ENCODE assay signal across 13 cellular contexts in genomic region chr16:4695473-4696171, GRCh38. TPM values are rescaled to one million over a fixed set of nuclear protein-coding genes. Genes with fewer than 3 reads are reported as not detected.
A peak's percentile ranks its signal among the peaks of the same experiment; 100 is the strongest.
DNase-seq lines count a peak whose midpoint lies in the region; ATAC-seq and TF ChIP-seq lines count a peak whose summit lies in the region.
"Had no signal": no experiment of that assay in that cellular context is flagged by ENCODE, and none has a peak within 500 bp of the region (broad histone marks: within the 10 kb centered on the region; RNA-seq: fewer than 3 reads in every experiment).

No MANE protein-coding gene starts in this region.

- H4K20me1 ChIP-seq in H9 (ENCODE audit: control insufficient read depth, insufficient read depth, insufficient read length) = no peaks in the 10 kb centered on the region

- H2AK5ac ChIP-seq in H9 (ENCODE audit: insufficient read length, low read length) = no peak overlapping the region

- no peaks in the 10 kb centered on the region for H3K9me3 Mint-ChIP-seq in CD4-positive, CD25-positive, alpha-beta regulatory T cell
- H3K9me3 Mint-ChIP-seq in H9 (no peaks in the 10 kb centered on the region), natural killer cell (no peaks in the 10 kb centered on the region)
- no peaks in the 10 kb centered on the region for H3K9me3 Mint-ChIP-seq in activated naive CD8-positive, alpha-beta T cell treated with anti-CD3 and anti-CD28 coated beads, Interleukin-2, amount 50 U/mL, for 24 hours

- no peak overlapping the region for H3K4ac ChIP-seq in H9 (ENCODE audit: low read depth, low read length)

- no peak for TF ChIP-seq CTCF in H9 (conservative IDR thresholded peaks at IDR 0.05)
- TF ChIP-seq CTCF in natural killer cell (IDR thresholded peaks at IDR 0.05) = no peak

- WGBS in H9 (ENCODE audit: extremely low coverage, insufficient read length, low lambda C conversion rate) = no CpG with 5 or more reads among the region's 12 CpGs

- H3T11ph ChIP-seq in H9 (ENCODE audit: low read length) = no peak overlapping the region

- H3K4me3 Mint-ChIP-seq in CD4-positive, CD25-positive, alpha-beta regulatory T cell = peak overlapping the region; percentile 65 to 87 (median 80)
- H3K4me3 Mint-ChIP-seq in H9 = peak overlapping the region; percentile 77 to 86; a peak in 3 of 5 replicates
- H3K4me3 Mint-ChIP-seq in activated naive CD8-positive, alpha-beta T cell treated with anti-CD3 and anti-CD28 coated beads, Interleukin-2, amount 50 U/mL, for 24 hours = peak overlapping the region; percentile 78
- H3K4me3 Mint-ChIP-seq in natural killer cell = peak overlapping the region; percentile 64

- no peaks in the 10 kb centered on the region for H3K27me3 Mint-ChIP-seq in CD4-positive, CD25-positive, alpha-beta regulatory T cell
- H3K27me3 Mint-ChIP-seq in H9 (ENCODE audit: low read depth) = peaks cover 2% of the 10 kb centered on the region; the same call in 1 of the 2 replicates
- H3K27me3 Mint-ChIP-seq in activated naive CD8-positive, alpha-beta T cell treated with anti-CD3 and anti-CD28 coated beads, Interleukin-2, amount 50 U/mL, for 24 hours = no peaks in the 10 kb centered on the region
- H3K27me3 Mint-ChIP-seq in natural killer cell (ENCODE audit: low read depth in 2 of 2) = no peaks in the 10 kb centered on the region

- no peak for DNase-seq in CD4-positive, CD25-positive, alpha-beta regulatory T cell
- DNase-seq in H9 (no peak), natural killer cell (no peak), NCI-H446 treated with DMSO at 0.1 percent for 48 hours (lab: John Stamatoyannopoulos, UW) (no peak), NCI-H446 (lab: John Stamatoyannopoulos, UW) (no peak)
- DNase-seq in activated naive CD8-positive, alpha-beta T cell treated with anti-CD3 and anti-CD28 coated beads, Interleukin-2, amount 50 U/mL, for 24 hours = no peak
- DNase-seq: activated CD4-positive, alpha-beta T cell treated with anti-CD3 and anti-CD28 coated beads, Interleukin-2, amount 50 U/mL, for 1 hour; EL; NCI-H187 treated with DMSO at 0.1 percent for 48 hours; stimulated activated naive CD4-positive, alpha-beta T cell had no signal

- peak overlapping the region; percentile 23 to 86 (median 32) for H3K27ac Mint-ChIP-seq in CD4-positive, CD25-positive, alpha-beta regulatory T cell
- H3K27ac Mint-ChIP-seq in H9 (peak overlapping the region; percentile 61 to 77 (median 75); a peak in 2 of 7 replicates), natural killer cell (peak overlapping the region; percentile 80 to 85)
- no peak overlapping the region for H3K27ac Mint-ChIP-seq in activated naive CD8-positive, alpha-beta T cell treated with anti-CD3 and anti-CD28 coated beads, Interleukin-2, amount 50 U/mL, for 24 hours

- H3K4me3 ChIP-seq in CD4-positive, CD25-positive, alpha-beta regulatory T cell (ENCODE audit: low read depth, low read length) = no peak overlapping the region

- H4K5ac ChIP-seq in H9 (ENCODE audit: insufficient read length, low read depth, low read length) = no peak overlapping the region

- H2BK20ac ChIP-seq in H9 (ENCODE audit: low read depth, low read length, poor library complexity, severe bottlenecking) = no peak overlapping the region

- no peaks in the 10 kb centered on the region for H3K79me1 ChIP-seq in H9 (ENCODE audit: insufficient read depth, low read depth, low read length, poor library complexity, severe bottlenecking)

- H3K14ac ChIP-seq in H9 (ENCODE audit: insufficient read depth, low read length) = no peak overlapping the region

- H3K4me2 ChIP-seq in H9 (ENCODE audit: insufficient read depth, insufficient read length, low read length) = no peak overlapping the region

- H2BK15ac ChIP-seq in H9 (ENCODE audit: low read depth, low read length) = no peak overlapping the region

- peaks cover 36% of the 10 kb centered on the region for H3K36me3 ChIP-seq in CD4-positive, CD25-positive, alpha-beta regulatory T cell (ENCODE audit: control insufficient read depth, insufficient read depth, low read length)

- no peak overlapping the region for H2BK12ac ChIP-seq in H9 (ENCODE audit: insufficient read length, low read depth, low read length)

- no peaks in the 10 kb centered on the region for H3K79me2 ChIP-seq in H9 (ENCODE audit: insufficient read depth, low read length)

- H2AFZ ChIP-seq in H9 (ENCODE audit: low read length) = no peak overlapping the region

- H3K27ac ChIP-seq in CD4-positive, CD25-positive, alpha-beta regulatory T cell (ENCODE audit: insufficient read depth, low read length, poor library complexity, severe bottlenecking) = no peak overlapping the region
- H3K27ac ChIP-seq in H9 (ENCODE audit: insufficient read length, low read depth, low read length) = no peak overlapping the region

- H3K23ac ChIP-seq in H9 (ENCODE audit: insufficient read length, low read depth, low read length) = no peak overlapping the region

- no peak for ATAC-seq in CD4-positive, CD25-positive, alpha-beta regulatory T cell (ENCODE audit: low read depth in 2 of 2)
- no peak for ATAC-seq in activated naive CD8-positive, alpha-beta T cell treated with anti-CD3 and anti-CD28 coated beads, Interleukin-2, amount 50 U/mL, for 24 hours
- no peak for ATAC-seq in natural killer cell
- no peak for ATAC-seq in GM18867 (IDR thresholded peaks at IDR 0.05; ENCODE audit: unreplicated experiment)
- no peak for ATAC-seq in HG03442 (IDR thresholded peaks at IDR 0.05; ENCODE audit: unreplicated experiment)

- H2BK5ac ChIP-seq in H9 (ENCODE audit: insufficient read length, low read length) = no peak overlapping the region

- no peak overlapping the region for H4K91ac ChIP-seq in H9 (ENCODE audit: insufficient read length, low read depth, low read length)

- no peak overlapping the region for H2BK120ac ChIP-seq in H9 (ENCODE audit: low read depth, low read length, poor library complexity, severe bottlenecking)

- intact Hi-C loops in natural killer cell (cut with micrococcal nuclease) = no loop called here

- no peak overlapping the region for H4K8ac ChIP-seq in H9 (replicated peaks; ENCODE audit: insufficient read length, low read depth, low read length)

- no peak overlapping the region for H3K9ac ChIP-seq in H9 (ENCODE audit: extremely low read depth, insufficient read length, low read length)

- no peak overlapping the region for H3K56ac ChIP-seq in H9 (ENCODE audit: insufficient read length, low read depth, low read length)

- H3K36me3 Mint-ChIP-seq in CD4-positive, CD25-positive, alpha-beta regulatory T cell = peaks cover 5% of the 10 kb centered on the region
- H3K36me3 Mint-ChIP-seq in H9 (ENCODE audit: insufficient read depth in 1 of 3, low read depth in 3 of 3) (peaks cover 14 to 45% (median 40%) of the 10 kb centered on the region in 3 experiments; a peak in 6 of 7 replicates), natural killer cell (no peaks in the 10 kb centered on the region)
- peaks cover 7% of the 10 kb centered on the region for H3K36me3 Mint-ChIP-seq in activated naive CD8-positive, alpha-beta T cell treated with anti-CD3 and anti-CD28 coated beads, Interleukin-2, amount 50 U/mL, for 24 hours (ENCODE audit: low read depth)

- peaks cover 3% of the 10 kb centered on the region for H3K23me2 ChIP-seq in H9 (ENCODE audit: insufficient read length, low read depth, low read length, poor library complexity, severe bottlenecking)

- peaks cover 17% of the 10 kb centered on the region for H3K4me1 ChIP-seq in CD4-positive, CD25-positive, alpha-beta regulatory T cell (ENCODE audit: control insufficient read depth, insufficient read depth, low read length, poor library complexity, severe bottlenecking)
- H3K4me1 ChIP-seq in H9 (ENCODE audit: insufficient read depth, low read length) = no peaks in the 10 kb centered on the region

- H3K4me1 Mint-ChIP-seq in CD4-positive, CD25-positive, alpha-beta regulatory T cell = peaks cover 0 to 23% (median 4%) of the 10 kb centered on the region in 4 donors
- H3K4me1 Mint-ChIP-seq in H9 (peaks cover 2 to 3% of the 10 kb centered on the region in 2 experiments; a peak in 2 of 4 replicates), natural killer cell (peaks cover 7 to 9% of the 10 kb centered on the region in 2 donors)
- H3K4me1 Mint-ChIP-seq in activated naive CD8-positive, alpha-beta T cell treated with anti-CD3 and anti-CD28 coated beads, Interleukin-2, amount 50 U/mL, for 24 hours = peaks cover 25% of the 10 kb centered on the region

- H3K18ac ChIP-seq in H9 (ENCODE audit: insufficient read length, low read depth, low read length) = no peak overlapping the region

- H3K9me3 ChIP-seq in CD4-positive, CD25-positive, alpha-beta regulatory T cell (ENCODE audit: control insufficient read depth in 2 of 2, low read length in 2 of 2) = no peaks in the 10 kb centered on the region
- H3K9me3 ChIP-seq in H9 (ENCODE audit: control insufficient read depth, low read depth, low read length) = no peaks in the 10 kb centered on the region

- no peaks in the 10 kb centered on the region for H3K27me3 ChIP-seq in CD4-positive, CD25-positive, alpha-beta regulatory T cell (ENCODE audit: control insufficient read depth, insufficient read depth, low read length)
- no peaks in the 10 kb centered on the region for H3K27me3 ChIP-seq in H9 (ENCODE audit: insufficient read depth, low read length)

RNA-seq across cellular contexts. Expression of gene NUDT16L1, which starts 2.3 kb away (rescaled TPM):
- 43.7 TPM for total RNA-seq in CD4-positive, CD25-positive, alpha-beta regulatory T cell
- 100 to 1,000 TPM in 1 of 4 donors, 10 to 100 TPM in 3; 77.8 to 110 (median 91.5) TPM for polyA plus RNA-seq in CD4-positive, CD25-positive, alpha-beta regulatory T cell
- 49.4 and 50.0 TPM in 2 replicates for total RNA-seq in H9 (2021)
- total RNA-seq in natural killer cell = 10 to 100 TPM; 30.8 to 39.1 (median 35.0) TPM

RNA-seq across cellular contexts. Expression of gene ANKS3, which starts 38.4 kb away (rescaled TPM):
- total RNA-seq in CD4-positive, CD25-positive, alpha-beta regulatory T cell = 20.4 TPM
- polyA plus RNA-seq in CD4-positive, CD25-positive, alpha-beta regulatory T cell = 1 to 10 TPM; 1.4 to 4.0 (median 2.5) TPM
- total RNA-seq in H9 (2021) (27.3 and 32.0 TPM in 2 replicates), natural killer cell (10 to 100 TPM; 19.7 to 20.8 (median 20.5) TPM)

RNA-seq across cellular contexts. Expression of gene DNAAF8, which starts 38.7 kb away (rescaled TPM):
- total RNA-seq in CD4-positive, CD25-positive, alpha-beta regulatory T cell = not detected
- polyA plus RNA-seq in CD4-positive, CD25-positive, alpha-beta regulatory T cell = under 1 TPM in 1 of 4 donors, not detected in 3; 0.06 TPM
- total RNA-seq in H9 (2021) = 0.33 and 0.39 TPM in 2 replicates
- total RNA-seq in natural killer cell = under 1 TPM in 1 of 3 donors, not detected in 2; 0.54 TPM
- total RNA-seq: mononuclear cell had no signal
